In the genomic region with DNA sequence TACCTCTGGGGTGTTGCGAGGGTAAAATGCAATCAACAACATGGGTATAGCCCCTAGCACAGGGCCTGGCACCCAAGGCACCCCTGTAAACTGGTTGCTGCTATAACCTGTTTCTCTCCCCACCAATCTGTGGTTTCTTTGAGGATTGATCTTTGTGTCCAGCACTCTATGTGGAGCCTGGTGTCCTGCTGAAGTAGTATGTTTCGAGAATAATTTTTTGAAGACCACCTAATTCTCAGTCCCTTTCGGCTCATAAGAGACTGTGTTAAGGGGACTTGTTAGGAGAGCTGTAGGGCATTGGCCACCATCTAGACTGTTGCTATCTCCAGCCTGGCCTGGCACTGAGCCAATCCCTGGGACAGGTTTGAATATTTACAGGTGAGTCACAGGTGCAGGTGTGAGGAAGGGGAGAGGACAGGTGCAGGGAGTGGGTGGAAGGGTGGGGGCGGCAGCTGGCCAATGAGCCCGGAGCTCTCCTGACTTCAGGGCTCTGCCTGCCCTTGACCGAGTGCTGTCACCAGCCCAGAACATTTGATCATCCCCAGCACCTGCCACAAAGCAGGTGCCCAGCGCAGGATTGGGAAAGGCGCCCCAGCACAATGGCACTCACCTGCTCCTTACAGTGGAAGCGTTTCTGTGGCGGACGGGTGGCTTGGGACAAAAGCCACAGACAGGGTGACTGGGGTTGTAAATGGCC, we compare ENCODE assay signal across 2 cellular contexts.
A peak's percentile ranks its signal among the peaks of the same experiment; 100 is the strongest.
TF ChIP-seq lines count a peak whose summit lies in the region.

No MANE protein-coding gene starts in this region.

TF ChIP-seq in SK-N-SH, 30 proteins besides CTCF, POLR2A, EP300 and RAD21:
- TF ChIP-seq NFIC (IDR thresholded peaks at IDR 0.05; ENCODE audit: borderline replicate concordance) (0 out of 2 replicates have a peak, but pooled peaks have one; percentile 25), PBX3 (IDR thresholded peaks at IDR 0.05) (no peak)

TF ChIP-seq in SK-N-SH treated with all-trans-retinoic acid at 6 μM for 48 hours, 23 proteins besides CTCF, POLR2A, EP300 and RAD21:
- no peak for TF ChIP-seq ZC3H10 (CRISPR knock-in tag; IDR thresholded peaks at IDR 0.05)
- no peak for TF ChIP-seq ZNF70 (CRISPR knock-in tag; IDR thresholded peaks at IDR 0.05)
- TF ChIP-seq, protein P1, sequence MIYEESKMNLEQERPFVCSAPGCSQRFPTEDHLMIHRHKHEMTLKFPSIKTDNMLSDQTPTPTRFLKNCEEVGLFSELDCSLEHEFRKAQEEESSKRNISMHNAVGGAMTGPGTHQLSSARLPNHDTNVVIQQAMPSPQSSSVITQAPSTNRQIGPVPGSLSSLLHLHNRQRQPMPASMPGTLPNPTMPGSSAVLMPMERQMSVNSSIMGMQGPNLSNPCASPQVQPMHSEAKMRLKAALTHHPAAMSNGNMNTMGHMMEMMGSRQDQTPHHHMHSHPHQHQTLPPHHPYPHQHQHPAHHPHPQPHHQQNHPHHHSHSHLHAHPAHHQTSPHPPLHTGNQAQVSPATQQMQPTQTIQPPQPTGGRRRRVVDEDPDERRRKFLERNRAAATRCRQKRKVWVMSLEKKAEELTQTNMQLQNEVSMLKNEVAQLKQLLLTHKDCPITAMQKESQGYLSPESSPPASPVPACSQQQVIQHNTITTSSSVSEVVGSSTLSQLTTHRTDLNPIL (CRISPR knock-in tag; IDR thresholded peaks at IDR 0.05; ENCODE audit: low read depth): no peak
- no peak for TF ChIP-seq ZNF8 (CRISPR knock-in tag; IDR thresholded peaks at IDR 0.05)
- no peak for TF ChIP-seq ZFP3 (CRISPR knock-in tag; IDR thresholded peaks at IDR 0.05)
- no peak for TF ChIP-seq POU6F1 (CRISPR knock-in tag; IDR thresholded peaks at IDR 0.05; ENCODE audit: borderline replicate concordance, low read depth)
- no peak for TF ChIP-seq BACH2 (CRISPR knock-in tag; IDR thresholded peaks at IDR 0.05; ENCODE audit: borderline replicate concordance)
- TF ChIP-seq PATZ1 (CRISPR knock-in tag; IDR thresholded peaks at IDR 0.05; ENCODE audit: borderline replicate concordance): no peak
- TF ChIP-seq ZNF565 (CRISPR knock-in tag; conservative IDR thresholded peaks at IDR 0.05; ENCODE audit: low read depth): no peak
- no peak for TF ChIP-seq ESRRG (CRISPR knock-in tag; IDR thresholded peaks at IDR 0.05)
- no peak for TF ChIP-seq CSDC2 (CRISPR knock-in tag; IDR thresholded peaks at IDR 0.05)
- no peak for TF ChIP-seq ISL1 (CRISPR knock-in tag; IDR thresholded peaks at IDR 0.05)
- TF ChIP-seq CSRNP3 (CRISPR knock-in tag; IDR thresholded peaks at IDR 0.05): no peak
- no peak for TF ChIP-seq PPARA (CRISPR knock-in tag; IDR thresholded peaks at IDR 0.05; ENCODE audit: borderline replicate concordance)
- TF ChIP-seq SNAI2 (CRISPR knock-in tag; IDR thresholded peaks at IDR 0.05): no peak
- no peak for TF ChIP-seq TCF4 (CRISPR knock-in tag; IDR thresholded peaks at IDR 0.05; ENCODE audit: borderline replicate concordance)
